Comparison of ENCODE assay signal across 21 cellular contexts in the genomic region with DNA sequence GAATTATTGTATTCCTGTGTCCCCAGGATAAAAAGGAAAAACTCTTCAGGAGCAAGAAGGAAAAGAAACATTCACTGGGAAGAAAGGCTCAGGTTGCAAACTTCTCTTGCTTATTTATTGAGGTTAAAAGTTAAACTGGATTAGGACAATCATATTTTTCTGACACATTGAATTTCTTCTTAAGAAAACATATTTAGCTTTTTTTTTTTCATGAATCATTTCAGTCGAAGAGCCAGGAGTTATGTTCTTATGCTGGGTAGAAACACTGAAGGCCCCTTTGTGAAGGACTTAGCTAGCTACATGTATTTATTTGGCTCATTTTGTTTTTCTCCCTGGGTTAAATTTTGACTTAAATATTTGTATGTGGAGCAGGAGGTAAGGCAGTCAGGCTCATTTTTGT.
"Had no signal": no experiment of that assay in that cellular context is flagged by ENCODE, and none has a peak within 500 bp of the region (broad histone marks: within the 10 kb centered on the region; RNA-seq: fewer than 3 reads in every experiment).

No MANE protein-coding gene starts in this region.

- H3K27me3 Mint-ChIP-seq: activated CD4-positive, alpha-beta memory T cell treated with anti-CD3 and anti-CD28 coated beads for 36 hours had no signal

- H3K36me3 Mint-ChIP-seq: activated CD4-positive, alpha-beta memory T cell treated with anti-CD3 and anti-CD28 coated beads for 36 hours had no signal

- H3K4me3 ChIP-seq: coronary artery, left ventricle myocardium inferior, sigmoid colon, SK-N-MC, spleen, testis, upper lobe of left lung had no signal

- H3K27ac Mint-ChIP-seq: activated CD4-positive, alpha-beta memory T cell treated with anti-CD3 and anti-CD28 coated beads for 36 hours; activated naive CD4-positive, alpha-beta T cell treated with anti-CD3 and anti-CD28 coated beads for 36 hours; activated T-cell treated with anti-CD3 and anti-CD28 coated beads, Interleukin-2, amount 50 U/mL, for 72 hours; endodermal cell had no signal

- H3K4me3 Mint-ChIP-seq: activated CD4-positive, alpha-beta memory T cell treated with anti-CD3 and anti-CD28 coated beads for 36 hours; activated naive CD4-positive, alpha-beta T cell treated with anti-CD3 and anti-CD28 coated beads for 36 hours; activated T-cell treated with anti-CD3 and anti-CD28 coated beads, Interleukin-2, amount 50 U/mL, for 72 hours; central memory CD8-positive, alpha-beta T cell; endodermal cell had no signal

- DNase-seq: activated CD4-positive, alpha-beta memory T cell treated with anti-CD3 and anti-CD28 coated beads for 36 hours; activated CD4-positive, alpha-beta T cell treated with anti-CD3 and anti-CD28 coated beads for 48 hours; activated effector memory CD4-positive, alpha-beta T cell treated with Interleukin-2 at 50 U/mL for 16 hours; activated naive CD4-positive, alpha-beta T cell treated with anti-CD3 and anti-CD28 coated beads for 36 hours; activated T-cell treated with anti-CD3 and anti-CD28 coated beads, Interleukin-2, amount 50 U/mL, for 72 hours; aorta; endodermal cell; foreskin fibroblast; left ventricle myocardium inferior; midbrain; sigmoid colon; spleen; stimulated activated CD4-positive, alpha-beta T cell treated with anti-CD3 and anti-CD28 coated beads, Interleukin-4, amount 100 ng/mL, for 1 hour; stimulated activated naive CD4-positive, alpha-beta T cell; SW 1271; T-helper 2 cell; testis; upper lobe of left lung had no signal

- H3K4me1 Mint-ChIP-seq: central memory CD8-positive, alpha-beta T cell; endodermal cell had no signal

- H3K9me3 Mint-ChIP-seq: activated CD4-positive, alpha-beta memory T cell treated with anti-CD3 and anti-CD28 coated beads for 36 hours; activated naive CD4-positive, alpha-beta T cell treated with anti-CD3 and anti-CD28 coated beads for 36 hours; central memory CD8-positive, alpha-beta T cell had no signal

- ATAC-seq: activated T-cell treated with anti-CD3 and anti-CD28 coated beads, Interleukin-2, amount 50 U/mL, for 72 hours had no signal
